ENCODE assay signal across 24 cellular contexts in the genomic region with DNA sequence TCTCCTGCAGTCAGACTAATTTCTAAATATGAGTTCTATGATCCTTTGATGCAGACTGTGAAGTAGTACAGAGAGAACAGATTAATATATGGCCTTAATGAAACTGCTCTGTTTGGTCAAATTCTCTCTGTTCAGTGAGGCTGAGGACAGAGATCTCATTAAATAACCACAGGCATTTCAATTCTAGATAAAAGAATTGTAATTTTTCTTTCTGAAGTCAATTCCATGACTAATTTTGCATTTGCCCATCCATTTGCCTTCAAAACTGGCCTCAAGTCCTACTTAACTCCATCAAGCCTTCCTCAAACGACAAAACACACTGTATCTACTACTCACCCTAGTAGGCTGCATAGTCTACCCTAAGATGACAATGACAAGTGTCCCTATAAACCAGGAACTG.
A peak's percentile ranks its signal among the peaks of the same experiment; 100 is the strongest.
DNase-seq lines count a peak whose midpoint lies in the region; ATAC-seq, FAIRE-seq and TF ChIP-seq lines count a peak whose summit lies in the region.
"Had no signal": no experiment of that assay in that cellular context is flagged by ENCODE, and none has a peak within 500 bp of the region (broad histone marks: within the 10 kb centered on the region; RNA-seq: fewer than 3 reads in every experiment).

No MANE protein-coding gene starts in this region.

- H3K27ac ChIP-seq in SK-N-SH (ENCODE audit: low read depth in 2 of 2, low read length in 1 of 2) (peak overlapping the region in 1 of 2 experiments; percentile 22; a peak in 1 of 4 replicates), astrocyte (ENCODE audit: low read depth, low read length) (no peak overlapping the region), neural cell (ENCODE audit: low read length) (peak overlapping the region; percentile 66), gastrocnemius medialis (no peak overlapping the region)
- H3K27ac ChIP-seq: 22Rv1 had no signal

- FAIRE-seq in D721Med (lab: Jason Lieb, UNC) (peak; percentile 35), astrocyte (lab: Jason Lieb, UNC) (no peak)
- FAIRE-seq: G401.6, HepG2, RCC 7860 had no signal

- H3K4me2 ChIP-seq in SK-N-SH (no peak overlapping the region), astrocyte (ENCODE audit: low read length) (no peak overlapping the region), neural cell (ENCODE audit: low read length) (peak overlapping the region; percentile 6)

- H2AFZ ChIP-seq in SK-N-SH (ENCODE audit: low read depth) (no peak overlapping the region), astrocyte (ENCODE audit: low read depth, low read length) (no peak overlapping the region), neural cell (ENCODE audit: low read depth, low read length) (no peak overlapping the region)

- no peaks in the 10 kb centered on the region for H3K9me3 Mint-ChIP-seq in astrocyte (ENCODE audit: unreplicated experiment)

- ATAC-seq in SK-N-SH treated with all-trans-retinoic acid at 6 μM for 48 hours (peak; percentile 39; the same call in 1 of the 3 replicates), gastrocnemius medialis (no peak)
- ATAC-seq: HepG2 had no signal

- intact Hi-C loops in gastrocnemius medialis (cut with DNase I; ENCODE audit: low total_unique reads) = no loop called here

- no peaks in the 10 kb centered on the region for H3K27me3 Mint-ChIP-seq in astrocyte (ENCODE audit: low read depth, unreplicated experiment)

- WGBS in SK-N-SH (ENCODE audit: low lambda C conversion rate) = 96% methylated on average over 1 of the region's 1 CpG

- DNase-seq in SK-N-SH (no peak), D721Med (ENCODE audit: insufficient read length, low spot score) (no peak), astrocyte (ENCODE audit: low read depth) (peak; percentile 67), gastrocnemius medialis (no peak), NCI-H345 (lab: John Stamatoyannopoulos, UW) (no peak), NCI-H748 treated with DMSO at 0.1 percent for 48 hours (lab: John Stamatoyannopoulos, UW) (no peak)
- DNase-seq: BE2C, COR-L47, H7, Karpas-422, NCI-H1092, NCI-H1417 treated with DMSO at 0.1 percent for 48 hours, NCI-H1694 treated with DMSO at 0.1 percent for 48 hours, NCI-H2081, NCI-H2171, NCI-H524, NCI-H774 had no signal

- TF ChIP-seq CTCF in SK-N-SH (IDR thresholded peaks at IDR 0.05) (no peak), D721Med (IDR thresholded peaks at IDR 0.05; ENCODE audit: insufficient read depth, missing control alignments) (no peak), astrocyte (IDR thresholded peaks at IDR 0.05; ENCODE audit: insufficient read depth, low read depth, low read length) (no peak), neural cell (IDR thresholded peaks at IDR 0.05; ENCODE audit: poor library complexity, severe bottlenecking) (no peak), gastrocnemius medialis (IDR thresholded peaks at IDR 0.05 in 4 of 5, conservative IDR thresholded peaks at IDR 0.05 in 1 of 5) (no peak)

- no peak for TF ChIP-seq EP300 in SK-N-SH (IDR thresholded peaks at IDR 0.05; ENCODE audit: borderline replicate concordance in 1 of 2, low read depth in 1 of 2, low read length in 1 of 2)
- TF ChIP-seq EP300 in neural cell (conservative IDR thresholded peaks at IDR 0.05; ENCODE audit: poor library complexity, severe bottlenecking) = no peak

- H4K20me1 ChIP-seq in SK-N-SH (ENCODE audit: insufficient read depth) (no peaks in the 10 kb centered on the region), astrocyte (ENCODE audit: insufficient read depth, low read length) (peaks cover 29% of the 10 kb centered on the region), neural cell (ENCODE audit: insufficient read depth) (no peaks in the 10 kb centered on the region)

- H3K79me2 ChIP-seq in SK-N-SH (ENCODE audit: insufficient read depth) (peaks cover 43% of the 10 kb centered on the region), astrocyte (ENCODE audit: insufficient read depth, low read length) (peaks cover 8% of the 10 kb centered on the region), neural cell (replicated peaks; ENCODE audit: insufficient read depth, low read length) (no peaks in the 10 kb centered on the region)

- H3K27me3 ChIP-seq in SK-N-SH (ENCODE audit: insufficient read depth) (no peaks in the 10 kb centered on the region), astrocyte (ENCODE audit: insufficient read depth, low read length) (no peaks in the 10 kb centered on the region), neural cell (ENCODE audit: insufficient read depth, low read depth, low read length) (no peaks in the 10 kb centered on the region), gastrocnemius medialis (no peaks in the 10 kb centered on the region)
- H3K27me3 ChIP-seq: BE2C had no signal

- TF ChIP-seq RAD21 in SK-N-SH (IDR thresholded peaks at IDR 0.05; ENCODE audit: low read length) (no peak), neural cell (conservative IDR thresholded peaks at IDR 0.05) (no peak)

- H3K36me3 Mint-ChIP-seq in astrocyte (ENCODE audit: low read depth, unreplicated experiment) = peaks cover 3% of the 10 kb centered on the region
- H3K36me3 Mint-ChIP-seq: CD14-positive monocyte had no signal

- no peaks in the 10 kb centered on the region for H3F3A ChIP-seq in SK-N-SH (replicated peaks; ENCODE audit: insufficient read depth)
- H3F3A ChIP-seq in neural cell (ENCODE audit: insufficient read depth, low read length, poor library complexity, severe bottlenecking) = no peaks in the 10 kb centered on the region

- no peak overlapping the region for H3K9ac ChIP-seq in SK-N-SH
- no peak overlapping the region for H3K9ac ChIP-seq in astrocyte (ENCODE audit: low read length)
- no peak overlapping the region for H3K9ac ChIP-seq in neural cell (ENCODE audit: low read length)

- H3K9me3 ChIP-seq in SK-N-SH (no peaks in the 10 kb centered on the region), astrocyte (ENCODE audit: insufficient read depth, low read depth, low read length) (no peaks in the 10 kb centered on the region), neural cell (ENCODE audit: low read length) (no peaks in the 10 kb centered on the region), gastrocnemius medialis (no peaks in the 10 kb centered on the region)
- H3K9me3 ChIP-seq: BE2C had no signal

- in situ Hi-C loops in gastrocnemius medialis (cut with MboI; ENCODE audit: low sequenced_read_pairs in 4 of 4) = no loop called here

- POLR2A ChIA-PET in SK-N-SH (lab: Yijun Ruan, JAX) = no interaction called here

- CTCF ChIA-PET in SK-N-SH (lab: Yijun Ruan, JAX) = interaction anchor here (0.6 to 1.4 kb wide), 3 partner anchors 67 to 100 kb away, joined by 3 to 4 read pairs (median 3); partner anchors contain the start of gene DUSP16

- H3K4me3 Mint-ChIP-seq in astrocyte (ENCODE audit: unreplicated experiment) = no peak overlapping the region
- H3K4me3 Mint-ChIP-seq: CD14-positive monocyte had no signal

- no peaks in the 10 kb centered on the region for H3K4me1 Mint-ChIP-seq in astrocyte (ENCODE audit: low read depth, unreplicated experiment)
- H3K4me1 Mint-ChIP-seq: CD14-positive monocyte had no signal

- H3K27ac Mint-ChIP-seq in astrocyte (ENCODE audit: unreplicated experiment) = no peak overlapping the region
- H3K27ac Mint-ChIP-seq: CD14-positive monocyte had no signal

- no peak for TF ChIP-seq POLR2A in gastrocnemius medialis (IDR thresholded peaks at IDR 0.05)

- H3K4me1 ChIP-seq in SK-N-SH (ENCODE audit: control insufficient read depth in 1 of 2, insufficient read depth in 2 of 2, low read depth in 1 of 2, low read length in 1 of 2) (peaks cover 0 to 9% of the 10 kb centered on the region in 2 experiments; a peak in 2 of 4 replicates), astrocyte (ENCODE audit: insufficient read depth, low read length) (no peaks in the 10 kb centered on the region), gastrocnemius medialis (peaks cover 20 to 31% of the 10 kb centered on the region in 2 donors)

- peaks cover 6 to 26% of the 10 kb centered on the region in 2 experiments for H3K36me3 ChIP-seq in SK-N-SH (replicated peaks in 1 of 2; ENCODE audit: control insufficient read depth in 1 of 2, insufficient read depth in 2 of 2, low read length in 1 of 2)
- H3K36me3 ChIP-seq in astrocyte (ENCODE audit: insufficient read depth, low read length) = no peaks in the 10 kb centered on the region
- H3K36me3 ChIP-seq in neural cell (ENCODE audit: insufficient read depth, low read length) = no peaks in the 10 kb centered on the region
- no peaks in the 10 kb centered on the region for H3K36me3 ChIP-seq in gastrocnemius medialis
- H3K36me3 ChIP-seq: BE2C had no signal

- no peak overlapping the region for H3K4me3 ChIP-seq in SK-N-SH (ENCODE audit: low read depth in 2 of 2, low read length in 1 of 2)
- H3K4me3 ChIP-seq in astrocyte (ENCODE audit: insufficient read depth, low read depth, low read length) = no peak overlapping the region
- peak overlapping the region; percentile 40 for H3K4me3 ChIP-seq in neural cell (ENCODE audit: low read length)
- no peak overlapping the region for H3K4me3 ChIP-seq in gastrocnemius medialis

- H3K9me2 ChIP-seq in SK-N-SH = no peaks in the 10 kb centered on the region
- H3K9me2 ChIP-seq in neural cell (ENCODE audit: insufficient read depth, low read length) = no peaks in the 10 kb centered on the region

TF ChIP-seq in SK-N-SH treated with all-trans-retinoic acid at 6 μM for 48 hours, 23 proteins besides CTCF, POLR2A, EP300 and RAD21 (continues in another document):
- TF ChIP-seq ARNTL (CRISPR knock-in tag; IDR thresholded peaks at IDR 0.05; ENCODE audit: borderline replicate concordance, low read depth) = no peak
- peak; percentile 26; the same call in 1 of the 2 replicates for TF ChIP-seq ISL1 (CRISPR knock-in tag; IDR thresholded peaks at IDR 0.05)
- TF ChIP-seq PPARA (CRISPR knock-in tag; IDR thresholded peaks at IDR 0.05; ENCODE audit: borderline replicate concordance) = no peak
- no peak for TF ChIP-seq GLIS3 (CRISPR knock-in tag; IDR thresholded peaks at IDR 0.05)
- no peak for TF ChIP-seq ZNF8 (CRISPR knock-in tag; IDR thresholded peaks at IDR 0.05)
- no peak for TF ChIP-seq CSDC2 (CRISPR knock-in tag; IDR thresholded peaks at IDR 0.05)

TF ChIP-seq in SK-N-SH, 30 proteins besides CTCF, POLR2A, EP300 and RAD21 (continues in another document):
- TF ChIP-seq GATA2 (CRISPR knock-in tag; IDR thresholded peaks at IDR 0.05) (no peak), MXI1 (IDR thresholded peaks at IDR 0.05; ENCODE audit: low read depth, low read length) (no peak), TEAD4 (IDR thresholded peaks at IDR 0.05; ENCODE audit: borderline replicate concordance, insufficient read depth) (no peak)

TF ChIP-seq in neural cell, 6 proteins besides CTCF, POLR2A, EP300 and RAD21:
- TF ChIP-seq POLR2AphosphoS5 (IDR thresholded peaks at IDR 0.05) (no peak), EZH2 (IDR thresholded peaks at IDR 0.05; ENCODE audit: borderline replicate concordance, insufficient read depth, low read length, poor library complexity, severe bottlenecking) (no peak), SMC3 (conservative IDR thresholded peaks at IDR 0.05; ENCODE audit: poor library complexity) (no peak), TAF1 (IDR thresholded peaks at IDR 0.05; ENCODE audit: low read depth) (no peak)
